In genomic region chr22:20463324-20464095, GRCh38 we compare ENCODE assay signal across 9 cellular contexts. TPM values are rescaled to one million over a fixed set of nuclear protein-coding genes. Genes with fewer than 3 reads are reported as not detected.
DNase-seq lines count a peak whose midpoint lies in the region; ATAC-seq and TF ChIP-seq lines count a peak whose summit lies in the region.
"Had no signal": no experiment of that assay in that cellular context is flagged by ENCODE, and none has a peak within 500 bp of the region (broad histone marks: within the 10 kb centered on the region; RNA-seq: fewer than 3 reads in every experiment).

No MANE protein-coding gene starts in this region.

- no peak overlapping the region for H3K27ac ChIP-seq in osteoblast (ENCODE audit: low read depth, low read length)

- no peaks in the 10 kb centered on the region for H3K9me3 ChIP-seq in osteoblast (ENCODE audit: low read depth, low read length)

- H3K4me2 ChIP-seq in osteoblast (ENCODE audit: insufficient read depth, low read length): no peak overlapping the region

- H3K27me3 ChIP-seq in osteoblast (ENCODE audit: insufficient read depth, low read length): no peaks in the 10 kb centered on the region

- H3K4me1 ChIP-seq in osteoblast (ENCODE audit: insufficient read depth, low read length): no peaks in the 10 kb centered on the region

- H4K20me1 ChIP-seq in osteoblast (ENCODE audit: insufficient read depth, low read length): peaks cover 5% of the 10 kb centered on the region

- no peaks in the 10 kb centered on the region for H3K79me2 ChIP-seq in osteoblast (ENCODE audit: insufficient read depth, low read length)

- peaks cover 34% of the 10 kb centered on the region for H3K36me3 ChIP-seq in osteoblast (ENCODE audit: insufficient read depth, low read length)

- DNase-seq in GM12865 (ENCODE audit: low read depth) (peak; percentile 45), NCI-H524 treated with DMSO at 0.1 percent for 48 hours (lab: John Stamatoyannopoulos, UW) (peak; percentile 55), osteoblast (ENCODE audit: insufficient read length, low spot score, missing footprints) (peak; percentile 60), mucosa of gallbladder (ENCODE audit: low spot score) (no peak)
- peak; percentile 48 for DNase-seq in activated effector memory CD4-positive, alpha-beta T cell treated with Interleukin-2 at 50 U/mL for 16 hours
- DNase-seq: NCI-H69 had no signal

- H2AFZ ChIP-seq in osteoblast (ENCODE audit: low read length): no peak overlapping the region

- no peak overlapping the region for H3K4me3 ChIP-seq in GM12865 (ENCODE audit: low read depth, low read length)
- no peak overlapping the region for H3K4me3 ChIP-seq in osteoblast (ENCODE audit: insufficient read depth, low read length)

- TF ChIP-seq CTCF in GM12865 (IDR thresholded peaks at IDR 0.05; ENCODE audit: insufficient read depth, low read depth, low read length, missing control alignments): no peak
- no peak for TF ChIP-seq CTCF in osteoblast (IDR thresholded peaks at IDR 0.05; ENCODE audit: extremely low read depth, low read depth, low read length)

- ATAC-seq in HG02973 (IDR thresholded peaks at IDR 0.05; ENCODE audit: unreplicated experiment): no peak
- ATAC-seq in HG02678 (IDR thresholded peaks at IDR 0.05; ENCODE audit: unreplicated experiment): no peak
- no peak for ATAC-seq in GM21360 (IDR thresholded peaks at IDR 0.05; ENCODE audit: unreplicated experiment)

RNA-seq across cellular contexts. Expression of gene SCARF2, which starts 25.9 kb away (rescaled TPM):
- total RNA-seq in osteoblast (18.3 and 23.9 TPM in 2 replicates), mucosa of gallbladder (17.6 TPM)

RNA-seq across cellular contexts. Expression of gene KLHL22, which starts 32.1 kb away (rescaled TPM):
- total RNA-seq in osteoblast: 36.9 and 46.6 TPM in 2 replicates
- 26.6 TPM for total RNA-seq in mucosa of gallbladder

RNA-seq across cellular contexts. Expression of gene MED15, which starts 43.9 kb away (rescaled TPM):
- total RNA-seq in osteoblast: 36.9 and 49.8 TPM in 2 replicates
- total RNA-seq in mucosa of gallbladder: 107 TPM
